ENCODE assay signal across 22 cellular contexts in genomic region chr14:47269788-47270492, GRCh38.
DNase-seq lines count a peak whose midpoint lies in the region; ATAC-seq and TF ChIP-seq lines count a peak whose summit lies in the region.
"Had no signal": no experiment of that assay in that cellular context is flagged by ENCODE, and none has a peak within 500 bp of the region (broad histone marks: within the 10 kb centered on the region; RNA-seq: fewer than 3 reads in every experiment).

No MANE protein-coding gene starts in this region.

- H3K79me2 ChIP-seq in GM23248 (ENCODE audit: insufficient read depth), result no peaks in the 10 kb centered on the region

- H4K20me1 ChIP-seq in GM23248 (ENCODE audit: insufficient read depth), result no peaks in the 10 kb centered on the region

- 0 out of 2 replicates have a peak overlapping the region, but pooled peaks have one; percentile 7 for H3K4me3 ChIP-seq in GM23248
- H3K4me3 ChIP-seq in esophagus squamous epithelium, result peak overlapping the region in 1 of 4 donors; percentile 5
- H3K4me3 ChIP-seq: HAP-1, suprapubic skin had no signal

- H3K36me3 ChIP-seq in GM23248 (ENCODE audit: low read depth) (no peaks in the 10 kb centered on the region), esophagus squamous epithelium (no peaks in the 10 kb centered on the region)
- H3K36me3 ChIP-seq: HAP-1, suprapubic skin had no signal

- no peaks in the 10 kb centered on the region for H3K9me2 ChIP-seq in GM23248 (ENCODE audit: insufficient read depth)

- in situ Hi-C loops in GM23248 (cut with MboI), result no loop called here

- CTCF ChIA-PET in GM10248 (lab: Yijun Ruan, JAX), result no interaction called here

- peak overlapping the region; percentile 66 for H3K27ac Mint-ChIP-seq in osteocyte (ENCODE audit: unreplicated experiment)
- H3K27ac Mint-ChIP-seq: activated CD4-positive, alpha-beta memory T cell treated with anti-CD3 and anti-CD28 coated beads for 36 hours; activated naive CD4-positive, alpha-beta T cell treated with anti-CD3 and anti-CD28 coated beads for 36 hours; CD4-positive, alpha-beta T cell; mesothelial cell of epicardium; nephron progenitor cell had no signal

- peak overlapping the region; percentile 8 for H3K4me3 Mint-ChIP-seq in osteocyte (ENCODE audit: unreplicated experiment)
- H3K4me3 Mint-ChIP-seq: activated CD4-positive, alpha-beta memory T cell treated with anti-CD3 and anti-CD28 coated beads for 36 hours; activated naive CD4-positive, alpha-beta T cell treated with anti-CD3 and anti-CD28 coated beads for 36 hours; CD4-positive, alpha-beta T cell; mesothelial cell of epicardium; nephron progenitor cell had no signal

- no peak for TF ChIP-seq CTCF in osteocyte (IDR thresholded peaks at IDR 0.05)
- no peak for TF ChIP-seq CTCF in esophagus squamous epithelium (IDR thresholded peaks at IDR 0.05)
- no peak for TF ChIP-seq CTCF in GM10248 (IDR thresholded peaks at IDR 0.05; ENCODE audit: control extremely low read depth, extremely low read depth, low read depth, missing control alignments)

- H3F3A ChIP-seq in GM23248 (ENCODE audit: insufficient read depth), result no peaks in the 10 kb centered on the region

- H3K9me3 ChIP-seq in GM23248 (ENCODE audit: low read depth), result no peaks in the 10 kb centered on the region
- no peaks in the 10 kb centered on the region for H3K9me3 ChIP-seq in esophagus squamous epithelium
- H3K9me3 ChIP-seq: HAP-1, suprapubic skin had no signal

- intact Hi-C loops in esophagus squamous epithelium (cut with DNase I), result no loop called here

- no peaks in the 10 kb centered on the region for H3K9me3 Mint-ChIP-seq in osteocyte (ENCODE audit: unreplicated experiment)
- H3K9me3 Mint-ChIP-seq: activated naive CD4-positive, alpha-beta T cell treated with anti-CD3 and anti-CD28 coated beads for 36 hours; CD4-positive, alpha-beta T cell; mesothelial cell of epicardium; nephron progenitor cell had no signal

- no peak overlapping the region for H3K4me2 ChIP-seq in GM23248 (ENCODE audit: unreplicated experiment)

- H3K4me1 ChIP-seq in GM23248 (ENCODE audit: insufficient read depth) (no peaks in the 10 kb centered on the region), esophagus squamous epithelium (no peaks in the 10 kb centered on the region)
- H3K4me1 ChIP-seq: HAP-1, suprapubic skin had no signal

- no peak for ATAC-seq in GM21526 (IDR thresholded peaks at IDR 0.05; ENCODE audit: low FRiP score, unreplicated experiment)

- no peaks in the 10 kb centered on the region for H3K27me3 Mint-ChIP-seq in osteocyte (ENCODE audit: unreplicated experiment)
- H3K27me3 Mint-ChIP-seq: activated CD4-positive, alpha-beta memory T cell treated with anti-CD3 and anti-CD28 coated beads for 36 hours; CD4-positive, alpha-beta T cell had no signal

- no peak overlapping the region for H3K9ac ChIP-seq in GM23248

- WGBS in GM23248 (ENCODE audit: low coverage in 1 of 2, low lambda C conversion rate in 2 of 2, missing lambda C conversion rate in 2 of 2), 2 experiments, result 37 to 51% methylated on average over 6 of the region's 6 CpGs
- 56 to 76% methylated on average over 6 of the region's 6 CpGs for WGBS in esophagus squamous epithelium, 2 donors

- H3K4me1 Mint-ChIP-seq in osteocyte (ENCODE audit: unreplicated experiment), result peaks cover 14% of the 10 kb centered on the region
- H3K4me1 Mint-ChIP-seq: mesothelial cell of epicardium, nephron progenitor cell had no signal

- POLR2A ChIA-PET in GM10248 (lab: Yijun Ruan, JAX), result no interaction called here

- no peaks in the 10 kb centered on the region for H3K36me3 Mint-ChIP-seq in osteocyte (ENCODE audit: unreplicated experiment)
- H3K36me3 Mint-ChIP-seq: activated CD4-positive, alpha-beta memory T cell treated with anti-CD3 and anti-CD28 coated beads for 36 hours; mesothelial cell of epicardium had no signal

- H3K27me3 ChIP-seq in GM23248 (replicated peaks; ENCODE audit: insufficient read depth), result no peaks in the 10 kb centered on the region
- no peaks in the 10 kb centered on the region for H3K27me3 ChIP-seq in esophagus squamous epithelium
- H3K27me3 ChIP-seq: suprapubic skin had no signal

- no peak for TF ChIP-seq POLR2A in esophagus squamous epithelium (IDR thresholded peaks at IDR 0.05)

- H3K27ac ChIP-seq in GM23248 (peak overlapping the region; percentile 24; the same call in 1 of the 2 replicates), esophagus squamous epithelium (no peak overlapping the region)
- H3K27ac ChIP-seq: suprapubic skin had no signal

- H2AFZ ChIP-seq in GM23248, result no peak overlapping the region

- peak; percentile 4 for DNase-seq in GM23248
- DNase-seq in RKO (ENCODE audit: low spot score), result peak; percentile 4
- DNase-seq in dedifferentiated amniotic fluid mesenchymal stem cell (ENCODE audit: extremely low spot score), result peak; percentile 52
- DNase-seq in osteocyte (ENCODE audit: extremely low spot score, unreplicated experiment), result no peak
- DNase-seq in stimulated activated CD4-positive, alpha-beta T cell treated with anti-CD3 and anti-CD28 coated beads, Interleukin-12 subunit alpha, Interleukin-12 subunit beta, amount 100 ng/mL, for 4 hours, result no peak
- DNase-seq in esophagus squamous epithelium (lab: John Stamatoyannopoulos, UW), result no peak
- no peak for DNase-seq in GM10248 (ENCODE audit: extremely low spot score)
- DNase-seq: activated CD4-positive, alpha-beta memory T cell treated with anti-CD3 and anti-CD28 coated beads for 36 hours; activated naive CD4-positive, alpha-beta T cell treated with anti-CD3 and anti-CD28 coated beads for 36 hours; anterior cingulate cortex; CD4-positive, alpha-beta T cell; DMS53; KBM-7; kidney glomerular epithelial cell; NCI-H2029 treated with DMSO at 0.1 percent for 48 hours; NCI-H524; nephron progenitor cell; stimulated activated CD4-positive, alpha-beta T cell treated with anti-CD3 and anti-CD28 coated beads, Interleukin-15, amount 100 ng/mL, for 24 hours had no signal

Comparison
In these comparisons a context has a peak if more than half of its experiments do, and no peak if none do; other contexts are left out.
1. DNase-seq: peak in GM23248 (single experiment), RKO (single experiment) and dedifferentiated amniotic fluid mesenchymal stem cell (single experiment); none in osteocyte (single experiment), stimulated activated CD4-positive, alpha-beta T cell treated with anti-CD3 and anti-CD28 coated beads, Interleukin-12 subunit alpha, Interleukin-12 subunit beta, amount 100 ng/mL, for 4 hours (single experiment), esophagus squamous epithelium (single experiment) and GM10248 (single experiment).